21 cellular contexts compared by ENCODE assay signal in the genomic region with DNA sequence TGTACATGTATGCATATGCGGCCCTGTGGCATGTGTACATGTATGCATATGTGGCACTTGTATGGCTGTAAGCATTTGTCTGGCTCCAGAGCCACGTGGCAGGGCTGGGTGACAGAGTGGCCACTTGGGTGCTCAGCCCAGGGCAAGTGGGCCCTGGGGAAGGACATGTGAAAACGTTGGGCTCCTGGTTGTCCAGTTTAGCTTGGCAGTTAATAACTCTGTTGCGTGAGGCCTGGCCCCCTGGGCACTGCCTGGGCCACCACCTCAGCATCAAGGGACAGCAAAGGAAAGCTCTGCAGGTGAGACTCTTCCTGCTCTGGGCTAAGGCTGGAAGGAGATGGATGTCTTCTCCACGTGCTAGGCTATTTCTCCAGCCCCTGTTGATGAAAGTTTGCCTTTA.
"Had no signal": no experiment of that assay in that cellular context is flagged by ENCODE, and none has a peak within 500 bp of the region (broad histone marks: within the 10 kb centered on the region; RNA-seq: fewer than 3 reads in every experiment).

No MANE protein-coding gene starts in this region.

- H3K27me3 ChIP-seq: MG63 had no signal

- H3K36me3 ChIP-seq: MG63 had no signal

- DNase-seq: IMR-90, KG1, MG63, NCI-H1092, NCI-H1105 treated with DMSO at 0.1 percent for 48 hours, NCI-H1417 treated with DMSO at 0.1 percent for 48 hours, NCI-H146, NCI-H187, NCI-H2029, NCI-H2081 treated with DMSO at 0.1 percent for 48 hours, NCI-H2171, NCI-H226, NCI-H446, NCI-H510A, NCI-H524 treated with DMSO at 0.1 percent for 48 hours, NCI-H69, NCI-H774, RPMI8226, SHP77, SK-N-SH had no signal

- H3K9me3 ChIP-seq: MG63, SK-N-SH had no signal

- ATAC-seq: HepG2 had no signal

- H3K4me3 ChIP-seq: MG63 had no signal
